Comparison of ENCODE assay signal across 28 cellular contexts in the genomic region with DNA sequence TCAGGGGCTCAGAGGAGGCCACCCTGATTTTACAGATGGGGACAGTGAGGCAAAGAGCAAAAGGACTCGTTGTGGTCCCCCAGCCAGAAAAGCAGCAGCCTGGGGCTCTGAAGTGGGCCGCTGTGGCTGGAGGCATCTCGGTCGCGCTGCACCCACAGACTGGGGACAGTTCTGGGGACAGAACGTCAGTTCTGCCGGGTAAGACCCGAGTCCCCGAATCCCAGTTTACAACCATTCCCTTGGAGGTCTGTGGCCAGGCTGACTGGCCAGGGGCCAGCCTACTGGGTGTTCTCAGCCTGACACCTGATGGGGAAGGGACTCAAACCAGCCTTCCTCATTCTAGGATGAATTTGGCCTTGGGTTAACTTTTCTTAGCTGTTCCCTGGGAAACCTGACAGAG. TPM values are rescaled to one million over a fixed set of nuclear protein-coding genes. Genes with fewer than 3 reads are reported as not detected.
"Had no signal": no experiment of that assay in that cellular context is flagged by ENCODE, and none has a peak within 500 bp of the region (broad histone marks: within the 10 kb centered on the region; RNA-seq: fewer than 3 reads in every experiment).

No MANE protein-coding gene starts in this region.

- H3K4me3 Mint-ChIP-seq: dendritic cell treated with granulocyte-macrophage colony-stimulating factor and Interleukin-4, amounts not matched to agents 40 ng/mL and 50 ng/mL, for 4 days; effector memory CD8-positive, alpha-beta T cell; endodermal cell had no signal

- H3K4me3 ChIP-seq: colonic mucosa, coronary artery, dorsolateral prefrontal cortex, esophagus muscularis mucosa, esophagus squamous epithelium, gastrocnemius medialis, gastroesophageal sphincter, heart left ventricle had no signal

- H3K9me3 Mint-ChIP-seq: dendritic cell treated with granulocyte-macrophage colony-stimulating factor and Interleukin-4, amounts not matched to agents 40 ng/mL and 50 ng/mL, for 4 days; effector memory CD8-positive, alpha-beta T cell; endodermal cell had no signal

- H3K4me1 Mint-ChIP-seq: endodermal cell had no signal

- H3K27ac ChIP-seq: colonic mucosa, coronary artery, epithelial cell of prostate, esophagus muscularis mucosa, esophagus squamous epithelium, foreskin keratinocyte, gastrocnemius medialis, gastroesophageal sphincter, heart left ventricle had no signal

- DNase-seq: colonic mucosa; cortex of kidney; dermis blood vessel endothelial cell; effector CD4-positive, alpha-beta T cell; effector CD8-positive, alpha-beta T cell; effector memory CD4-positive, alpha-beta T cell; effector memory CD8-positive, alpha-beta T cell; endodermal cell; erythroblast; esophagus squamous epithelium; foreskin fibroblast; foreskin keratinocyte; foreskin melanocyte; gastrocnemius medialis; glutamatergic neuron; head of caudate nucleus; heart left ventricle had no signal

- H3K27me3 ChIP-seq: colonic mucosa, dorsolateral prefrontal cortex, esophagus muscularis mucosa, esophagus squamous epithelium, foreskin keratinocyte, gastrocnemius medialis, gastroesophageal sphincter, heart left ventricle had no signal

- H3K27me3 Mint-ChIP-seq: dendritic cell treated with granulocyte-macrophage colony-stimulating factor and Interleukin-4, amounts not matched to agents 40 ng/mL and 50 ng/mL, for 4 days; effector memory CD8-positive, alpha-beta T cell had no signal

- H3K27ac Mint-ChIP-seq: dendritic cell treated with granulocyte-macrophage colony-stimulating factor and Interleukin-4, amounts not matched to agents 40 ng/mL and 50 ng/mL, for 4 days; effector memory CD8-positive, alpha-beta T cell; endodermal cell had no signal

- H3K4me1 ChIP-seq: colonic mucosa, esophagus muscularis mucosa, esophagus squamous epithelium, foreskin keratinocyte, gastrocnemius medialis, gastroesophageal sphincter had no signal

- H3K9me3 ChIP-seq: colonic mucosa, esophagus muscularis mucosa, esophagus squamous epithelium, gastrocnemius medialis, gastroesophageal sphincter, heart left ventricle had no signal

- ATAC-seq: effector memory CD8-positive, alpha-beta T cell; esophagus mucosa; foreskin keratinocyte; gastrocnemius medialis; gastroesophageal sphincter had no signal

RNA-seq across cellular contexts. Expression of a gene that starts 33.1 kb away (rescaled TPM):
- total RNA-seq: dermis blood vessel endothelial cell, dermis microvascular lymphatic vessel endothelial cell, endothelial cell of umbilical vein, epithelial cell of proximal tubule, esophagus mucosa, foreskin keratinocyte, gastroesophageal sphincter, glomerular endothelial cell had no signal
